In the genomic region with DNA sequence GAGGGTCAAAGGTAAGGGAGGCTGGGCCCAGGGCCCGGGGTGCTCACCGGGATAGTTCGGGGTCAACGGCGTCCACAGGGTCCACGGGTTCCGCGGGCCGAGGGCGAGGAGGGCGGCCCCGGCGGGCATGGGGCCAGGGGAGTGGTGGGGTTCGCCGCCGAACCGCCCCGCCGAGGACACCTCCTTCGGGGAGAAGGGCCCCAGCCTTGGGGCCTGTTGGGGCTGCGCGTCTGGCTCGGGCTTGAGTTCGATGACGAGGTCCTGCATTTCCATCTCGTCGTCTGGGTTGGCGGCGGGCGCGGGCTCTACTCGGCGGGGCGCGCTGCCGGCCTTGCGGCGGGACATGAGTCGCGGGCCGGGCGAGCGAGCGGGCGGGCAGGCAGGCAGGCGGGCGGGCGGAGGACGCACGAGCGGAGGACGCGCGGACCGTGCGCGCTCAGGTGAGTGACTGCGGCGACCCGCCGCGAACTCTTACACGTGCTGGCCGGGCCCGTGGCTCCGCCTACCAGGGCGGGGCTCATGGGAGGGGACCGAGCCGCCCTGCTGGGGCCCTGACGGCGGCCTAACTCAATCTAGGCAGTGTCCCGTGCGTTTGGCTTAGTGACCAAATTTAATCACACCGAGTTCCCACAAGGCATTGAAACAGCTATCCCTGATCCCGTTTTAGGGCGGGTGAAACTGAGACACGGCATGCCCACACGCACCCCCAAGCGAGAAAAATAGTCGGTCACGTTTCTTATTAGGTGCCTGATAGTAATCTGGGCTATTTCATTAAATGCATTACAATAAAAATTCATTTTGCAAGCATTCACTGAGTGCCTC, we compare ENCODE assay signal across 8 cellular contexts. TPM values are rescaled to one million over a fixed set of nuclear protein-coding genes. Genes with fewer than 3 reads are reported as not detected.
DNase-seq lines count a peak whose midpoint lies in the region; ATAC-seq and TF ChIP-seq lines count a peak whose summit lies in the region.

A gene (minus strand): TSS at position 450 of the 822 bp plus-strand sequence. CDS start 105 bp downstream, at position 345.

- H3K27ac Mint-ChIP-seq in activated CD4-positive, alpha-beta memory T cell treated with anti-CD3 and anti-CD28 coated beads for 36 hours = peak within 1 kb of the TSS; percentile 64
- peak within 1 kb of the TSS; percentile 41 to 78 for H3K27ac Mint-ChIP-seq in effector memory CD8-positive, alpha-beta T cell
- H3K27ac Mint-ChIP-seq in mesothelial cell of epicardium = no peak within 1 kb of the TSS

- peaks cover 7% of the 10 kb centered on the region for H3K36me3 Mint-ChIP-seq in activated CD4-positive, alpha-beta memory T cell treated with anti-CD3 and anti-CD28 coated beads for 36 hours
- peaks cover 22% of the 10 kb centered on the region for H3K36me3 Mint-ChIP-seq in effector memory CD8-positive, alpha-beta T cell (ENCODE audit: insufficient read depth)
- H3K36me3 Mint-ChIP-seq in mesothelial cell of epicardium = no peaks in the 10 kb centered on the region

- H3K27me3 Mint-ChIP-seq in activated CD4-positive, alpha-beta memory T cell treated with anti-CD3 and anti-CD28 coated beads for 36 hours = no peaks in the 10 kb centered on the region
- H3K27me3 Mint-ChIP-seq in effector memory CD8-positive, alpha-beta T cell = no peaks in the 10 kb centered on the region
- peaks cover 22% of the 10 kb centered on the region for H3K27me3 Mint-ChIP-seq in mesothelial cell of epicardium (ENCODE audit: low read depth)

- H3K9me3 Mint-ChIP-seq in activated CD4-positive, alpha-beta memory T cell treated with anti-CD3 and anti-CD28 coated beads for 36 hours = no peaks in the 10 kb centered on the region
- H3K9me3 Mint-ChIP-seq in effector memory CD8-positive, alpha-beta T cell = no peaks in the 10 kb centered on the region
- no peaks in the 10 kb centered on the region for H3K9me3 Mint-ChIP-seq in mesothelial cell of epicardium

- peak within 1 kb of the TSS; percentile 78 for H3K4me3 Mint-ChIP-seq in activated CD4-positive, alpha-beta memory T cell treated with anti-CD3 and anti-CD28 coated beads for 36 hours
- H3K4me3 Mint-ChIP-seq in effector memory CD8-positive, alpha-beta T cell = peak within 1 kb of the TSS; percentile 86 to 89
- H3K4me3 Mint-ChIP-seq in mesothelial cell of epicardium = peak within 1 kb of the TSS; percentile 54

- CTCF ChIA-PET in activated CD4-positive, alpha-beta memory T cell treated with anti-CD3 and anti-CD28 coated beads for 36 hours (lab: Charles Lee) = interaction anchor here (1.7 kb wide), 1 partner anchor 16 kb away, joined by 9 read pairs; no protein-coding TSS in a partner anchor

- peak; percentile 60 for ATAC-seq in HG02885 (IDR thresholded peaks at IDR 0.05; ENCODE audit: poor library complexity, unreplicated experiment)
- peak; percentile 74 for ATAC-seq in effector memory CD8-positive, alpha-beta T cell (replicated peaks)

- POLR2A ChIA-PET in activated CD4-positive, alpha-beta memory T cell treated with anti-CD3 and anti-CD28 coated beads for 36 hours (lab: Charles Lee) = interaction anchor here (2.6 kb wide), 1 partner anchor 16 kb away, joined by 9 read pairs; a partner anchor contains a TSS

- no peak for TF ChIP-seq CTCF in mesothelial cell of epicardium (IDR thresholded peaks at IDR 0.05; ENCODE audit: unreplicated experiment)

- intact Hi-C loops in activated CD4-positive, alpha-beta memory T cell treated with anti-CD3 and anti-CD28 coated beads for 36 hours (cut with micrococcal nuclease) = loop anchor here (1.0 to 5.0 kb wide), 2 partner anchors 59 to 101 kb away; a partner anchor contains a TSS

- peaks cover 33% of the 10 kb centered on the region for H3K4me1 Mint-ChIP-seq in activated CD4-positive, alpha-beta memory T cell treated with anti-CD3 and anti-CD28 coated beads for 36 hours (ENCODE audit: low read depth)
- H3K4me1 Mint-ChIP-seq in effector memory CD8-positive, alpha-beta T cell (ENCODE audit: low read depth in 2 of 2) = peaks cover 31 to 32% of the 10 kb centered on the region in 2 donors
- H3K4me1 Mint-ChIP-seq in mesothelial cell of epicardium = peaks cover 20% of the 10 kb centered on the region

- DNase-seq in NCI-H187 (lab: John Stamatoyannopoulos, UW) (peak; percentile 67 to 78), NCI-H187 treated with DMSO at 0.1 percent for 48 hours (lab: John Stamatoyannopoulos, UW) (no peak), NCI-H510A (lab: John Stamatoyannopoulos, UW) (peak; percentile 79), mesothelial cell of epicardium (ENCODE audit: low spot score in 2 of 2, unreplicated experiment in 2 of 2) (peak in 1 of 2 experiments; percentile 59)
- peak; percentile 88 for DNase-seq in activated CD4-positive, alpha-beta memory T cell treated with anti-CD3 and anti-CD28 coated beads for 36 hours
- peak; percentile 73 to 76 (median 76) for DNase-seq in effector memory CD8-positive, alpha-beta T cell
- DNase-seq in stimulated activated CD8-positive, alpha-beta memory T cell treated with anti-CD3 and anti-CD28 coated beads, Interleukin-4, amount 100 ng/mL, for 48 hours = peak; percentile 88

RNA-seq across cellular contexts. Expression of the gene that starts here (rescaled TPM):
- 1 to 10 TPM; 3.2 to 3.6 TPM for total RNA-seq in activated CD4-positive, alpha-beta memory T cell treated with anti-CD3 and anti-CD28 coated beads for 36 hours
- total RNA-seq in mesothelial cell of epicardium = 0.99 to 1.1 TPM (median 1.1 TPM) in 3 replicates
